ENCODE assay signal across 32 cellular contexts in genomic region chr4:93659629-93660028, GRCh38.
DNase-seq lines count a peak whose midpoint lies in the region; ATAC-seq, FAIRE-seq and TF ChIP-seq lines count a peak whose summit lies in the region.
"Had no signal": no experiment of that assay in that cellular context is flagged by ENCODE, and none has a peak within 500 bp of the region (broad histone marks: within the 10 kb centered on the region; RNA-seq: fewer than 3 reads in every experiment).

No MANE protein-coding gene starts in this region.

- peaks cover 18% of the 10 kb centered on the region for H3K4me1 ChIP-seq in GM23338 (ENCODE audit: insufficient read depth)
- peaks cover 30% of the 10 kb centered on the region for H3K4me1 ChIP-seq in OCI-LY3 (ENCODE audit: low read length)
- H3K4me1 ChIP-seq: BLaER1, colonic mucosa had no signal

- no peaks in the 10 kb centered on the region for H4K20me1 ChIP-seq in GM23338 (replicated peaks; ENCODE audit: insufficient read depth)
- H4K20me1 ChIP-seq in OCI-LY3 (ENCODE audit: insufficient read depth, low read length) = no peaks in the 10 kb centered on the region
- H4K20me1 ChIP-seq: BLaER1 had no signal

- H3K4me1 Mint-ChIP-seq in GM23338 = peaks cover 21% of the 10 kb centered on the region; the same call in 2 of the 3 replicates
- no peaks in the 10 kb centered on the region for H3K4me1 Mint-ChIP-seq in progenitor cell of endocrine pancreas (ENCODE audit: low read depth)
- H3K4me1 Mint-ChIP-seq: activated CD4-positive, alpha-beta T cell treated with anti-CD3 and anti-CD28 coated beads, Interleukin-2, amount 10 ng/mL, durations not matched to agents 7 days and 5 days; activated naive CD8-positive, alpha-beta T cell treated with anti-CD3 and anti-CD28 coated beads for 36 hours; stimulated activated naive CD8-positive, alpha-beta T cell treated with anti-CD3 and anti-CD28 coated beads, Interleukin-15, amount 100 ng/mL, for 72 hours had no signal

- no peaks in the 10 kb centered on the region for H3K9me3 ChIP-seq in OCI-LY3 (ENCODE audit: insufficient read depth, low read length)
- H3K9me3 ChIP-seq: BLaER1, colonic mucosa, HAP-1 had no signal

- TF ChIP-seq CTCF in GM23338 (conservative IDR thresholded peaks at IDR 0.05; ENCODE audit: low read depth in 2 of 2) = no peak
- TF ChIP-seq CTCF in OCI-LY3 (IDR thresholded peaks at IDR 0.05; ENCODE audit: low read depth, low read length) = no peak
- no peak for TF ChIP-seq CTCF in bronchial epithelial cell (IDR thresholded peaks at IDR 0.05; ENCODE audit: insufficient read depth, low read length, severe bottlenecking)
- no peak for TF ChIP-seq CTCF in progenitor cell of endocrine pancreas (IDR thresholded peaks at IDR 0.05; ENCODE audit: unreplicated experiment)

- H2AFZ ChIP-seq in GM23338 (no peak overlapping the region), OCI-LY3 (ENCODE audit: low read depth, low read length) (no peak overlapping the region)
- H2AFZ ChIP-seq: PC-9 had no signal

- H3K9me3 Mint-ChIP-seq in GM23338 (no peaks in the 10 kb centered on the region), progenitor cell of endocrine pancreas (ENCODE audit: low read depth) (no peaks in the 10 kb centered on the region)
- H3K9me3 Mint-ChIP-seq: activated CD4-positive, alpha-beta T cell treated with anti-CD3 and anti-CD28 coated beads, Interleukin-2, amount 10 ng/mL, durations not matched to agents 7 days and 5 days; activated naive CD8-positive, alpha-beta T cell treated with anti-CD3 and anti-CD28 coated beads for 36 hours had no signal

- no peaks in the 10 kb centered on the region for H3K9me2 ChIP-seq in GM23338 (ENCODE audit: insufficient read depth)

- ATAC-seq in GM23338 = no peak
- ATAC-seq: left ventricle myocardium superior; Right ventricle myocardium inferior; sciatic nerve; stimulated activated naive CD8-positive, alpha-beta T cell treated with anti-CD3 and anti-CD28 coated beads, Interleukin-15, amount 100 ng/mL, for 72 hours had no signal

- H3K27ac ChIP-seq in GM23338 (ENCODE audit: low read depth) = no peak overlapping the region
- no peak overlapping the region for H3K27ac ChIP-seq in OCI-LY3 (ENCODE audit: low read length)
- H3K27ac ChIP-seq: BLaER1, colonic mucosa, epithelial cell of prostate, PC-9 had no signal

- no peaks in the 10 kb centered on the region for H3F3A ChIP-seq in GM23338 (replicated peaks; ENCODE audit: low read depth)

- H3K27me3 Mint-ChIP-seq in GM23338 (ENCODE audit: insufficient read depth, low read depth, poor library complexity) = no peaks in the 10 kb centered on the region
- no peaks in the 10 kb centered on the region for H3K27me3 Mint-ChIP-seq in progenitor cell of endocrine pancreas
- H3K27me3 Mint-ChIP-seq: activated CD4-positive, alpha-beta T cell treated with anti-CD3 and anti-CD28 coated beads, Interleukin-2, amount 10 ng/mL, durations not matched to agents 7 days and 5 days; activated naive CD8-positive, alpha-beta T cell treated with anti-CD3 and anti-CD28 coated beads for 36 hours; stimulated activated naive CD8-positive, alpha-beta T cell treated with anti-CD3 and anti-CD28 coated beads, Interleukin-15, amount 100 ng/mL, for 72 hours had no signal

- H3K4me3 ChIP-seq in GM23338 = no peak overlapping the region
- H3K4me3 ChIP-seq in OCI-LY3 (ENCODE audit: low read length) = no peak overlapping the region
- H3K4me3 ChIP-seq in bronchial epithelial cell (ENCODE audit: low read depth, low read length) = no peak overlapping the region
- H3K4me3 ChIP-seq: BLaER1, colonic mucosa, HAP-1, PC-9 had no signal

- no peaks in the 10 kb centered on the region for H3K36me3 ChIP-seq in GM23338 (ENCODE audit: insufficient read depth)
- H3K36me3 ChIP-seq in OCI-LY3 (replicated peaks; ENCODE audit: low read depth, low read length) = no peaks in the 10 kb centered on the region
- H3K36me3 ChIP-seq in bronchial epithelial cell (ENCODE audit: control insufficient read depth, insufficient read depth, low read length) = no peaks in the 10 kb centered on the region
- H3K36me3 ChIP-seq: BLaER1, colonic mucosa, HAP-1 had no signal

- H3K27ac Mint-ChIP-seq in GM23338 (peak overlapping the region; percentile 82), progenitor cell of endocrine pancreas (no peak overlapping the region)
- H3K27ac Mint-ChIP-seq: activated CD4-positive, alpha-beta T cell treated with anti-CD3 and anti-CD28 coated beads, Interleukin-2, amount 10 ng/mL, durations not matched to agents 7 days and 5 days; activated naive CD8-positive, alpha-beta T cell treated with anti-CD3 and anti-CD28 coated beads for 36 hours; stimulated activated naive CD8-positive, alpha-beta T cell treated with anti-CD3 and anti-CD28 coated beads, Interleukin-15, amount 100 ng/mL, for 72 hours had no signal

- H3K36me3 Mint-ChIP-seq in GM23338 (ENCODE audit: low read depth) = peaks cover 3% of the 10 kb centered on the region; the same call in 1 of the 3 replicates
- H3K36me3 Mint-ChIP-seq in progenitor cell of endocrine pancreas (ENCODE audit: insufficient read depth) = no peaks in the 10 kb centered on the region
- H3K36me3 Mint-ChIP-seq: activated naive CD8-positive, alpha-beta T cell treated with anti-CD3 and anti-CD28 coated beads for 36 hours had no signal

- DNase-seq in GM23338 (ENCODE audit: low spot score) (no peak), bronchial epithelial cell (ENCODE audit: low read depth) (peak; percentile 14), putamen (ENCODE audit: low spot score) (peak; percentile 42), progenitor cell of endocrine pancreas (ENCODE audit: low spot score, unreplicated experiment) (no peak), HuH-7 (ENCODE audit: low spot score) (no peak), NCI-H2196 (lab: John Stamatoyannopoulos, UW; ENCODE audit: unreplicated experiment) (no peak)
- DNase-seq: activated CD4-positive, alpha-beta T cell treated with anti-CD3 and anti-CD28 coated beads, Interleukin-2, amount 10 ng/mL, durations not matched to agents 7 days and 5 days; activated gamma-delta T cell; activated naive CD8-positive, alpha-beta T cell treated with anti-CD3 and anti-CD28 coated beads for 36 hours; aorta; colonic mucosa; DMS153; effector CD4-positive, alpha-beta T cell; KG1; left ventricle myocardium superior; MM.1S; NCI-H1105 treated with DMSO at 0.1 percent for 48 hours; NCI-H187 treated with DMSO at 0.1 percent for 48 hours; NCI-H2171 treated with DMSO at 0.1 percent for 48 hours; NCI-H524; NK-92 treated with Interleukin-12 subunit alpha and Interleukin-12 subunit beta, amount 100 ng/mL, for 24 hours; PC-9; posterior cingulate gyrus; stimulated activated CD8-positive, alpha-beta memory T cell treated with anti-CD3 and anti-CD28 coated beads, Interleukin-4, amount 100 ng/mL, for 48 hours; stimulated activated naive CD8-positive, alpha-beta T cell treated with anti-CD3 and anti-CD28 coated beads, Interleukin-15, amount 100 ng/mL, for 72 hours had no signal

- no peak overlapping the region for H3K9ac ChIP-seq in OCI-LY3 (ENCODE audit: low read length)
- H3K9ac ChIP-seq: BLaER1 had no signal

- H3K4me2 ChIP-seq in GM23338 (no peak overlapping the region), OCI-LY3 (ENCODE audit: low read length) (peak overlapping the region; percentile 55; the same call in 1 of the 2 replicates)
- H3K4me2 ChIP-seq: BLaER1, PC-9 had no signal

- H3K27me3 ChIP-seq in GM23338 (ENCODE audit: insufficient read depth) = no peaks in the 10 kb centered on the region
- no peaks in the 10 kb centered on the region for H3K27me3 ChIP-seq in OCI-LY3 (ENCODE audit: low read depth, low read length)
- no peaks in the 10 kb centered on the region for H3K27me3 ChIP-seq in bronchial epithelial cell (ENCODE audit: control insufficient read depth, insufficient read depth, low read length)
- H3K27me3 ChIP-seq: BLaER1 had no signal

- H3K4me3 Mint-ChIP-seq in GM23338 (no peak overlapping the region), progenitor cell of endocrine pancreas (ENCODE audit: low read depth) (no peak overlapping the region)
- H3K4me3 Mint-ChIP-seq: activated CD4-positive, alpha-beta T cell treated with anti-CD3 and anti-CD28 coated beads, Interleukin-2, amount 10 ng/mL, durations not matched to agents 7 days and 5 days; activated naive CD8-positive, alpha-beta T cell treated with anti-CD3 and anti-CD28 coated beads for 36 hours; stimulated activated naive CD8-positive, alpha-beta T cell treated with anti-CD3 and anti-CD28 coated beads, Interleukin-15, amount 100 ng/mL, for 72 hours had no signal

- H3K79me2 ChIP-seq in GM23338 (replicated peaks; ENCODE audit: insufficient read depth) (no peaks in the 10 kb centered on the region), OCI-LY3 (ENCODE audit: low read length) (no peaks in the 10 kb centered on the region)

- no peak for FAIRE-seq in bronchial epithelial cell (lab: Jason Lieb, UNC)
- FAIRE-seq: GM12891 had no signal

TF ChIP-seq in GM23338, 12 proteins besides CTCF, POLR2A, EP300 and RAD21 (continues in another document):
- TF ChIP-seq POLR2AphosphoS5 (IDR thresholded peaks at IDR 0.05; ENCODE audit: low read depth) (no peak), ETS1 (IDR thresholded peaks at IDR 0.05) (no peak), EZH2phosphoT487 (IDR thresholded peaks at IDR 0.05; ENCODE audit: unreplicated experiment) (no peak), JUNB (IDR thresholded peaks at IDR 0.05; ENCODE audit: unreplicated experiment) (no peak), STAT1 (IDR thresholded peaks at IDR 0.05; ENCODE audit: unreplicated experiment) (no peak), ZNF114 (CRISPR knock-in tag; IDR thresholded peaks at IDR 0.05) (no peak)

Comparison
In these comparisons a context has a peak if more than half of its experiments do, and no peak if none do; other contexts are left out.
1. DNase-seq: peak in bronchial epithelial cell (single experiment) and putamen (single experiment); none in GM23338 (single experiment), progenitor cell of endocrine pancreas (single experiment), HuH-7 (single experiment) and NCI-H2196 (single experiment).